8 cellular contexts compared by ENCODE assay signal in the genomic region with DNA sequence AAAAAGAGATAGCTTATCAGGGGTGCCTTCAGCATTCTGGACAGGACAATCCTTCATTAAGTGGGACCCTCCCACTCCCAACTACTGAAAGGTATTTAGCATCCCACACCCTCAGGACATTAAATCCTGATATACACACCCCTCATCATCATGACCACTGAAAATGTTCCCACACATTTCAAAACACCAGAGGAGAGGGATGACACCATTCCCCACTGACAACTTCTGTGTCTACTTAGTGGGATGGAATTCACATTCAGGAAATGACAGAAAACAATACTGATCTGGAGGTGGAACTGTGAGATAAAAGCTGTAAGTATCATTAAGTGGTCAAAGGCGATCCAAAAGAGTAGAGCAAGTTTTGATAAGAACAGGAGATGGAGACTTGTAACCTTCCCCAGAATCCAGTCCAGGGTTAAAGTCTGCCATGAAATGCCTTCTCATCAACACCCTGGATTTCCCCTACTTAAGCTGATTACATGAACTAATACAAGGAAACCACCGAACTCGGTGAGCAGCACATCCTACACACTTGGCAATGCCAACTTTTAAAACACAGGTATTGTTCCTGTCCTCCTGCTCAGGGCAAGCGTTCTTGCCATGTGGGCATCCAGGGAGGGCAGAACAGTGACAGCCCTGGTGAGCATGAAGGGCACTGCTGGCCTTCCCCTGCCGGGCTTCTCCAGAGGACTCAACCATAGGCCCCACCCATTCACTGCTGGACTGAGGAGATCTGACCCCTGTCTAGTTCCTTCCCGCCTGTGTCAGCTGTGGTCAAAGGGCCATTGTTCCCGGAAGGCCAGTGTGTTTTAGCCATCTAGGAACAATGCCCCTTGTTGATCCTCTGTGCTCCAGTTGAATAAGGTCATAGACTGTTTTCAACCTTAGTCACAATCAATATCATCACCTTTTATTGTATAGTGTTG.
DNase-seq lines count a peak whose midpoint lies in the region; ATAC-seq and TF ChIP-seq lines count a peak whose summit lies in the region.

No MANE protein-coding gene starts in this region.

- H3K4me3 Mint-ChIP-seq in activated CD8-positive, alpha-beta T cell treated with anti-CD3 and anti-CD28 coated beads, Interleukin-2, amount 10 ng/mL, durations not matched to agents 7 days and 5 days: no peak overlapping the region

- peak overlapping the region in 1 of 2 donors; percentile 27 for H3K27ac ChIP-seq in liver (ENCODE audit: low read depth in 1 of 2, low read length in 2 of 2)

- H3K4me3 ChIP-seq in liver (ENCODE audit: low read depth in 1 of 3, low read length in 3 of 3): no peak overlapping the region

- POLR2A ChIA-PET in activated CD8-positive, alpha-beta T cell treated with anti-CD3 and anti-CD28 coated beads, Interleukin-2, amount 10 ng/mL, durations not matched to agents 7 days and 5 days (lab: Charles Lee): interaction anchor here (1.0 to 1.5 kb wide), 2 partner anchors 86 to 1162 kb away, joined by 3 to 4 read pairs; no protein-coding TSS in a partner anchor

- no peaks in the 10 kb centered on the region for H3K9me3 Mint-ChIP-seq in activated CD8-positive, alpha-beta T cell treated with anti-CD3 and anti-CD28 coated beads, Interleukin-2, amount 10 ng/mL, durations not matched to agents 7 days and 5 days (ENCODE audit: insufficient read depth)

- H3K27me3 Mint-ChIP-seq in activated CD8-positive, alpha-beta T cell treated with anti-CD3 and anti-CD28 coated beads, Interleukin-2, amount 10 ng/mL, durations not matched to agents 7 days and 5 days (ENCODE audit: low read depth): no peaks in the 10 kb centered on the region

- peak overlapping the region; percentile 1 for H3K27ac Mint-ChIP-seq in activated CD8-positive, alpha-beta T cell treated with anti-CD3 and anti-CD28 coated beads, Interleukin-2, amount 10 ng/mL, durations not matched to agents 7 days and 5 days

- WGBS in liver: 66% methylated on average over 7 of the region's 7 CpGs

- DNase-seq in EH (ENCODE audit: low read depth) (peak; percentile 16), NCI-H446 treated with DMSO at 0.1 percent for 48 hours (lab: John Stamatoyannopoulos, UW) (no peak), NOMO-1 treated with DMSO at 0.1 percent for 48 hours (lab: John Stamatoyannopoulos, UW; ENCODE audit: unreplicated experiment) (no peak), cerebellum (ENCODE audit: low spot score) (no peak)
- DNase-seq in activated CD8-positive, alpha-beta T cell treated with anti-CD3 and anti-CD28 coated beads, Interleukin-2, amount 10 ng/mL, durations not matched to agents 7 days and 5 days: no peak
- DNase-seq in effector CD4-positive, alpha-beta T cell: no peak

- TF ChIP-seq RAD21 in liver (IDR thresholded peaks at IDR 0.05): no peak

- peaks cover 7% of the 10 kb centered on the region for H3K36me3 Mint-ChIP-seq in activated CD8-positive, alpha-beta T cell treated with anti-CD3 and anti-CD28 coated beads, Interleukin-2, amount 10 ng/mL, durations not matched to agents 7 days and 5 days (ENCODE audit: low read depth)

- H3K4me1 ChIP-seq in liver (ENCODE audit: control insufficient read depth in 4 of 4, insufficient read depth in 4 of 4, low read length in 3 of 4): peaks cover 0 to 7% (median 3%) of the 10 kb centered on the region in 4 donors

- TF ChIP-seq CTCF in liver (IDR thresholded peaks at IDR 0.05; ENCODE audit: low read depth, low read length, missing input control): no peak

- H3K4me1 Mint-ChIP-seq in activated CD8-positive, alpha-beta T cell treated with anti-CD3 and anti-CD28 coated beads, Interleukin-2, amount 10 ng/mL, durations not matched to agents 7 days and 5 days (ENCODE audit: low read depth): peaks cover 64% of the 10 kb centered on the region

- no peak overlapping the region for H3K9ac ChIP-seq in liver (ENCODE audit: low read depth in 1 of 2, low read length in 2 of 2)

- CTCF ChIA-PET in activated CD8-positive, alpha-beta T cell treated with anti-CD3 and anti-CD28 coated beads, Interleukin-2, amount 10 ng/mL, durations not matched to agents 7 days and 5 days (lab: Charles Lee): interaction anchor here (0.7 to 1.5 kb wide), 3 partner anchors 25 to 86 kb away, joined by 3 to 4 read pairs (median 3); a partner anchor contains a TSS

- peak; percentile 46 for ATAC-seq in GM21529 (IDR thresholded peaks at IDR 0.05; ENCODE audit: unreplicated experiment)
- peak; percentile 22 for ATAC-seq in activated CD8-positive, alpha-beta T cell treated with anti-CD3 and anti-CD28 coated beads, Interleukin-2, amount 10 ng/mL, durations not matched to agents 7 days and 5 days

- no peaks in the 10 kb centered on the region for H3K27me3 ChIP-seq in liver (ENCODE audit: control insufficient read depth in 4 of 4, insufficient read depth in 4 of 4, low read length in 3 of 4)

- H3K36me3 ChIP-seq in liver (ENCODE audit: control insufficient read depth in 4 of 4, insufficient read depth in 3 of 4, low read depth in 1 of 4, low read length in 3 of 4): no peaks in the 10 kb centered on the region

- H3K9me3 ChIP-seq in liver (ENCODE audit: control insufficient read depth in 4 of 4, low read length in 3 of 4): no peaks in the 10 kb centered on the region

TF ChIP-seq in liver, 16 proteins besides CTCF, POLR2A, EP300 and RAD21:
- peak; percentile 98 for TF ChIP-seq NR2F2 (IDR thresholded peaks at IDR 0.05)
- TF ChIP-seq HNF4G (IDR thresholded peaks at IDR 0.05): no peak
